ENCODE assay signal across 8 cellular contexts in genomic region chr1:228459091-228459993, GRCh38. TPM values are rescaled to one million over a fixed set of nuclear protein-coding genes. Genes with fewer than 3 reads are reported as not detected.
DNase-seq lines count a peak whose midpoint lies in the region; ATAC-seq and TF ChIP-seq lines count a peak whose summit lies in the region.

No MANE protein-coding gene starts in this region.

- H3K36me3 Mint-ChIP-seq in osteocyte (ENCODE audit: unreplicated experiment): peaks cover 2% of the 10 kb centered on the region

- H3K9me2 ChIP-seq in OCI-LY1 (ENCODE audit: low read depth, low read length): no peaks in the 10 kb centered on the region

- DNase-seq in HL-60 (ENCODE audit: low read depth in 1 of 2, low spot score in 1 of 2) (peak in 1 of 2 experiments; percentile 49), foreskin keratinocyte (peak; percentile 37 to 72), osteocyte (ENCODE audit: extremely low spot score, unreplicated experiment) (no peak), cortex of kidney (lab: John Stamatoyannopoulos, UW) (no peak)
- peak; percentile 84 for DNase-seq in activated effector memory CD4-positive, alpha-beta T cell treated with anti-CD3 and anti-CD28 coated beads, Interleukin-2, amount 50 U/mL, for 16 hours

- no peaks in the 10 kb centered on the region for H3K36me3 ChIP-seq in OCI-LY1 (ENCODE audit: insufficient read depth, low read length)

- no peaks in the 10 kb centered on the region for H4K20me1 ChIP-seq in OCI-LY1 (ENCODE audit: insufficient read depth, low read length)

- ATAC-seq in foreskin keratinocyte (peak; percentile 21), GM21737 (IDR thresholded peaks at IDR 0.05; ENCODE audit: unreplicated experiment) (no peak)

- no peaks in the 10 kb centered on the region for H3K9me3 ChIP-seq in OCI-LY1 (ENCODE audit: low read length)

- H3K4me1 ChIP-seq in OCI-LY1 (ENCODE audit: insufficient read depth, low read length, severe bottlenecking) (peaks cover 3% of the 10 kb centered on the region), foreskin keratinocyte (no peaks in the 10 kb centered on the region)

- H3K4me3 ChIP-seq in HL-60 (replicated peaks; ENCODE audit: insufficient read depth, low read length) (peak overlapping the region; percentile 44), OCI-LY1 (ENCODE audit: low read depth, low read length, poor library complexity, severe bottlenecking) (peak overlapping the region; percentile 51)

- TF ChIP-seq CTCF in HL-60 (IDR thresholded peaks at IDR 0.05; ENCODE audit: insufficient read depth, low read length): peak; percentile 65
- peak; percentile 49; the same call in 1 of the 2 replicates for TF ChIP-seq CTCF in OCI-LY1 (IDR thresholded peaks at IDR 0.05; ENCODE audit: low read length)
- peak; percentile 70 for TF ChIP-seq CTCF in foreskin keratinocyte (conservative IDR thresholded peaks at IDR 0.05)
- peak; percentile 88 for TF ChIP-seq CTCF in osteocyte (IDR thresholded peaks at IDR 0.05)

- no peak overlapping the region for H3K27ac ChIP-seq in HL-60 (replicated peaks)
- no peak overlapping the region for H3K27ac ChIP-seq in OCI-LY1 (ENCODE audit: low read depth, low read length, poor library complexity, severe bottlenecking)
- H3K27ac ChIP-seq in foreskin keratinocyte: no peak overlapping the region

- no peak overlapping the region for H3K9ac ChIP-seq in OCI-LY1 (ENCODE audit: low read length)

- H3F3A ChIP-seq in OCI-LY1 (ENCODE audit: insufficient read depth, low read length): no peaks in the 10 kb centered on the region

- H3K4me3 Mint-ChIP-seq in osteocyte (ENCODE audit: unreplicated experiment): peak overlapping the region; percentile 97

- H3K27me3 ChIP-seq in HL-60 (ENCODE audit: insufficient read depth, poor library complexity, severe bottlenecking) (peaks cover 52% of the 10 kb centered on the region), OCI-LY1 (ENCODE audit: insufficient read depth, low read length) (no peaks in the 10 kb centered on the region), foreskin keratinocyte (peaks cover 45% of the 10 kb centered on the region)

- peak overlapping the region; percentile 97 for H3K27ac Mint-ChIP-seq in osteocyte (ENCODE audit: unreplicated experiment)

- TF ChIP-seq POLR2A in GM10847 (IDR thresholded peaks at IDR 0.05; ENCODE audit: extremely low read depth, insufficient read length): peak; percentile 19

- peaks cover 29% of the 10 kb centered on the region for H3K27me3 Mint-ChIP-seq in osteocyte (ENCODE audit: unreplicated experiment)

- peak overlapping the region; percentile 54; the same call in 1 of the 2 replicates for H3K4me2 ChIP-seq in OCI-LY1 (ENCODE audit: low read length)

- peaks cover 40% of the 10 kb centered on the region for H3K4me1 Mint-ChIP-seq in osteocyte (ENCODE audit: unreplicated experiment)

- H3K79me2 ChIP-seq in OCI-LY1 (ENCODE audit: insufficient read depth, low read length): no peaks in the 10 kb centered on the region

- no peak overlapping the region for H2AFZ ChIP-seq in OCI-LY1 (ENCODE audit: low read length)

- no peaks in the 10 kb centered on the region for H3K9me3 Mint-ChIP-seq in osteocyte (ENCODE audit: unreplicated experiment)

RNA-seq across cellular contexts. Expression of gene RNF187, which starts 27.8 kb away (rescaled TPM):
- 51.9 and 56.8 TPM in 2 replicates for total RNA-seq in foreskin keratinocyte
- 55.1 and 60.3 TPM in 2 replicates for polyA plus RNA-seq in foreskin keratinocyte
- 156 and 168 TPM in 2 replicates for total RNA-seq in osteocyte

RNA-seq across cellular contexts. Expression of gene TRIM17, which starts 42.7 kb away (rescaled TPM):
- 0.68 and 0.81 TPM in 2 replicates for total RNA-seq in foreskin keratinocyte
- polyA plus RNA-seq in foreskin keratinocyte: 0.62 and 0.65 TPM in 2 replicates
- total RNA-seq in osteocyte: 1.3 and 1.8 TPM in 2 replicates

RNA-seq across cellular contexts. Expression of gene TRIM11, which starts 52.7 kb away (rescaled TPM):
- total RNA-seq in foreskin keratinocyte (27.0 and 28.4 TPM in 2 replicates), osteocyte (22.0 and 25.2 TPM in 2 replicates)
- polyA plus RNA-seq in foreskin keratinocyte: 20.9 and 25.4 TPM in 2 replicates

Comparison
In these comparisons a context has a peak if more than half of its experiments do, and no peak if none do; other contexts are left out.
1. DNase-seq: peak in activated effector memory CD4-positive, alpha-beta T cell treated with anti-CD3 and anti-CD28 coated beads, Interleukin-2, amount 50 U/mL, for 16 hours (single experiment) and foreskin keratinocyte (2 of 2); none in osteocyte (single experiment) and cortex of kidney (single experiment).
2. Peak in every context shown above with its lines, with median percentiles within 50 percentile points of each other: CTCF ChIP-seq.